24 cellular contexts compared by ENCODE assay signal in genomic region chr10:132009575-132009974, GRCh38. TPM values are rescaled to one million over a fixed set of nuclear protein-coding genes. Genes with fewer than 3 reads are reported as not detected.
DNase-seq lines count a peak whose midpoint lies in the region; ATAC-seq and TF ChIP-seq lines count a peak whose summit lies in the region.
"Had no signal": no experiment of that assay in that cellular context is flagged by ENCODE, and none has a peak within 500 bp of the region (broad histone marks: within the 10 kb centered on the region; RNA-seq: fewer than 3 reads in every experiment).

No MANE protein-coding gene starts in this region.

- no peak overlapping the region for H3K4ac ChIP-seq in H9 (ENCODE audit: low read depth, low read length)

- ATAC-seq in WTC11 (no peak), foreskin keratinocyte (no peak), lower lobe of right lung (no peak)
- no peak for ATAC-seq in stimulated activated naive B cell treated with anti-CD40 and anti-IgM and Interleukin-4, amounts not matched to agents 10 μg/mL and 1 μg/mL and 100 μg/mL, for 72 hours (replicated peaks)
- ATAC-seq: A549, GM12878 had no signal

- peaks cover 1% of the 10 kb centered on the region; the same call in 1 of the 2 replicates for H3K27me3 Mint-ChIP-seq in H9 (ENCODE audit: low read depth)
- no peaks in the 10 kb centered on the region for H3K27me3 Mint-ChIP-seq in WTC11 (ENCODE audit: low read depth)
- H3K27me3 Mint-ChIP-seq in stimulated activated naive B cell treated with anti-CD40 and anti-IgM and Interleukin-4, amounts not matched to agents 10 μg/mL and 1 μg/mL and 100 μg/mL, for 72 hours: peaks cover 20 to 30% of the 10 kb centered on the region in 2 donors

- no peak overlapping the region for H2BK15ac ChIP-seq in H9 (ENCODE audit: low read depth, low read length)

- no peaks in the 10 kb centered on the region for H4K20me1 ChIP-seq in H9 (ENCODE audit: control insufficient read depth, insufficient read depth, insufficient read length)
- H4K20me1 ChIP-seq: BLaER1 treated with 17β-estradiol and CSF1 and Interleukin-3, amounts not matched to agents 10 nM and 100 nM had no signal

- H3K36me3 ChIP-seq in iPS-18a (ENCODE audit: control insufficient read depth, low read depth, low read length) (no peaks in the 10 kb centered on the region), lower lobe of right lung (no peaks in the 10 kb centered on the region)
- H3K36me3 ChIP-seq: BE2C; BLaER1 treated with 17β-estradiol and CSF1 and Interleukin-3, amounts not matched to agents 10 nM and 100 nM; HAP-1 had no signal

- H3K4me2 ChIP-seq in H9 (ENCODE audit: insufficient read depth, insufficient read length, low read length): no peak overlapping the region
- H3K4me2 ChIP-seq: A549; BLaER1 treated with 17β-estradiol and CSF1 and Interleukin-3, amounts not matched to agents 10 nM and 100 nM had no signal

- no peak overlapping the region for H2BK12ac ChIP-seq in H9 (ENCODE audit: insufficient read length, low read depth, low read length)

- DNase-seq in H9: no peak
- DNase-seq in WTC11 (ENCODE audit: low spot score): no peak
- DNase-seq in stimulated activated naive B cell treated with anti-CD40 and anti-IgM and Interleukin-4, amounts not matched to agents 10 μg/mL and 1 μg/mL and 100 μg/mL, for 72 hours: no peak
- no peak for DNase-seq in foreskin keratinocyte
- DNase-seq in SIG-M5 (lab: John Stamatoyannopoulos, UW): no peak
- no peak for DNase-seq in stimulated activated CD4-positive, alpha-beta T cell treated with anti-CD3 and anti-CD28 coated beads, Interleukin-2, amount 100 ng/mL, for 48 hours
- DNase-seq in lower lobe of right lung: no peak
- DNase-seq: 8988T; ACHN; AML-193; BE2C; CD4-positive, alpha-beta T cell; CD8-positive, alpha-beta memory T cell; DMS 273 treated with DMSO at 0.1 percent for 48 hours; DMS79; EL; GDM1; HFFc6 had no signal

- no peaks in the 10 kb centered on the region for H3K79me1 ChIP-seq in H9 (ENCODE audit: insufficient read depth, low read depth, low read length, poor library complexity, severe bottlenecking)

- H3K4me3 ChIP-seq in iPS-18a (ENCODE audit: low read length) (peak overlapping the region; percentile 43), lower lobe of right lung (no peak overlapping the region)
- H3K4me3 ChIP-seq: A549; BLaER1 treated with 17β-estradiol and CSF1 and Interleukin-3, amounts not matched to agents 10 nM and 100 nM; GM12878; HAP-1 had no signal

- TF ChIP-seq CTCF in H9 (conservative IDR thresholded peaks at IDR 0.05) (no peak), WTC11 (IDR thresholded peaks at IDR 0.05) (no peak), foreskin keratinocyte (conservative IDR thresholded peaks at IDR 0.05) (no peak), lower lobe of right lung (IDR thresholded peaks at IDR 0.05) (no peak)

- H2BK20ac ChIP-seq in H9 (ENCODE audit: low read depth, low read length, poor library complexity, severe bottlenecking): no peak overlapping the region

- peaks cover 8% of the 10 kb centered on the region; the same call in 1 of the 2 replicates for H3K4me1 ChIP-seq in H9 (ENCODE audit: insufficient read depth, low read length)
- H3K4me1 ChIP-seq in iPS-18a (ENCODE audit: control insufficient read depth, low read depth, low read length): peaks cover 41% of the 10 kb centered on the region
- H3K4me1 ChIP-seq in foreskin keratinocyte: no peaks in the 10 kb centered on the region
- H3K4me1 ChIP-seq in lower lobe of right lung: no peaks in the 10 kb centered on the region
- H3K4me1 ChIP-seq: A549, BE2C, HAP-1 had no signal

- H3K27me3 ChIP-seq in H9 (ENCODE audit: insufficient read depth, low read length) (no peaks in the 10 kb centered on the region), iPS-18a (ENCODE audit: control insufficient read depth, insufficient read depth, low read length) (no peaks in the 10 kb centered on the region), foreskin keratinocyte (no peaks in the 10 kb centered on the region), lower lobe of right lung (ENCODE audit: low read depth) (no peaks in the 10 kb centered on the region)
- H3K27me3 ChIP-seq: BLaER1 treated with 17β-estradiol and CSF1 and Interleukin-3, amounts not matched to agents 10 nM and 100 nM had no signal

- H4K91ac ChIP-seq in H9 (ENCODE audit: insufficient read length, low read depth, low read length): no peak overlapping the region

- no peak overlapping the region for H3K56ac ChIP-seq in H9 (ENCODE audit: insufficient read length, low read depth, low read length)

- H3K9ac ChIP-seq in H9 (ENCODE audit: extremely low read depth, insufficient read length, low read length) (no peak overlapping the region), iPS-18a (ENCODE audit: low read length) (peak overlapping the region; percentile 23)
- H3K9ac ChIP-seq: BLaER1 treated with 17β-estradiol and CSF1 and Interleukin-3, amounts not matched to agents 10 nM and 100 nM had no signal

- H3K27ac Mint-ChIP-seq in H9 (peak overlapping the region in 2 of 3 experiments; percentile 93 to 97; a peak in 5 of 7 replicates), WTC11 (peak overlapping the region; percentile 14)
- peak overlapping the region; percentile 28 for H3K27ac Mint-ChIP-seq in stimulated activated naive B cell treated with anti-CD40 and anti-IgM and Interleukin-4, amounts not matched to agents 10 μg/mL and 1 μg/mL and 100 μg/mL, for 72 hours
- H3K27ac Mint-ChIP-seq: CD14-positive monocyte; CD4-positive, alpha-beta T cell; CD8-positive, alpha-beta memory T cell; HFFc6 had no signal

- no peak overlapping the region for H3K18ac ChIP-seq in H9 (ENCODE audit: insufficient read length, low read depth, low read length)

- no peaks in the 10 kb centered on the region for H3K79me2 ChIP-seq in H9 (ENCODE audit: insufficient read depth, low read length)

- no peak overlapping the region for H2BK5ac ChIP-seq in H9 (ENCODE audit: insufficient read length, low read length)

- H4K5ac ChIP-seq in H9 (ENCODE audit: insufficient read length, low read depth, low read length): no peak overlapping the region

- peaks cover 12 to 13% of the 10 kb centered on the region in 2 experiments for H3K9me3 Mint-ChIP-seq in H9
- peaks cover 14% of the 10 kb centered on the region for H3K9me3 Mint-ChIP-seq in WTC11
- no peaks in the 10 kb centered on the region for H3K9me3 Mint-ChIP-seq in stimulated activated naive B cell treated with anti-CD40 and anti-IgM and Interleukin-4, amounts not matched to agents 10 μg/mL and 1 μg/mL and 100 μg/mL, for 72 hours
- H3K9me3 Mint-ChIP-seq: CD8-positive, alpha-beta memory T cell had no signal

- no peak overlapping the region for H2BK120ac ChIP-seq in H9 (ENCODE audit: low read depth, low read length, poor library complexity, severe bottlenecking)

- no peak overlapping the region for H4K8ac ChIP-seq in H9 (replicated peaks; ENCODE audit: insufficient read length, low read depth, low read length)

- H3K36me3 Mint-ChIP-seq in H9 (ENCODE audit: insufficient read depth in 1 of 3, low read depth in 3 of 3): peaks cover 7 to 13% (median 11%) of the 10 kb centered on the region in 3 experiments; a peak in 6 of 7 replicates
- H3K36me3 Mint-ChIP-seq in WTC11: peaks cover 13% of the 10 kb centered on the region
- peaks cover 0 to 3% of the 10 kb centered on the region in 2 donors for H3K36me3 Mint-ChIP-seq in stimulated activated naive B cell treated with anti-CD40 and anti-IgM and Interleukin-4, amounts not matched to agents 10 μg/mL and 1 μg/mL and 100 μg/mL, for 72 hours
- H3K36me3 Mint-ChIP-seq: CD14-positive monocyte had no signal

- CTCF ChIA-PET in WTC11 (lab: Charles Lee): interaction anchor here (2.6 to 4.9 kb wide), 2 partner anchors 10 to 13 kb away, joined by 9 to 53 read pairs; no protein-coding TSS in a partner anchor

- H2AK5ac ChIP-seq in H9 (ENCODE audit: insufficient read length, low read length): no peak overlapping the region

- H2AFZ ChIP-seq in H9 (ENCODE audit: low read length): no peak overlapping the region

- no peak overlapping the region for H3K23ac ChIP-seq in H9 (ENCODE audit: insufficient read length, low read depth, low read length)

- H3K9me3 ChIP-seq in H9 (ENCODE audit: control insufficient read depth, low read depth, low read length) (no peaks in the 10 kb centered on the region), iPS-18a (ENCODE audit: control insufficient read depth, low read depth, low read length) (no peaks in the 10 kb centered on the region), lower lobe of right lung (no peaks in the 10 kb centered on the region)
- H3K9me3 ChIP-seq: BE2C, HAP-1 had no signal

- no peak overlapping the region for H3K14ac ChIP-seq in H9 (ENCODE audit: insufficient read depth, low read length)

- intact Hi-C loops in lower lobe of right lung (cut with DNase I): no loop called here

- H3K4me3 Mint-ChIP-seq in H9: peak overlapping the region; percentile 32 to 41; a peak in 3 of 5 replicates
- peak overlapping the region; percentile 29 for H3K4me3 Mint-ChIP-seq in WTC11
- no peak overlapping the region for H3K4me3 Mint-ChIP-seq in stimulated activated naive B cell treated with anti-CD40 and anti-IgM and Interleukin-4, amounts not matched to agents 10 μg/mL and 1 μg/mL and 100 μg/mL, for 72 hours
- H3K4me3 Mint-ChIP-seq: CD4-positive, alpha-beta T cell; CD8-positive, alpha-beta memory T cell; HFFc6 had no signal

- H3K23me2 ChIP-seq in H9 (ENCODE audit: insufficient read length, low read depth, low read length, poor library complexity, severe bottlenecking): no peaks in the 10 kb centered on the region

- POLR2A ChIA-PET in WTC11 (lab: Charles Lee): no interaction called here

- WGBS in H9 (ENCODE audit: extremely low coverage, insufficient read length, low lambda C conversion rate): no CpG with 5 or more reads among the region's 3 CpGs

- H3T11ph ChIP-seq in H9 (ENCODE audit: low read length): no peak overlapping the region

- H3K4me1 Mint-ChIP-seq in H9 (peaks cover 60 to 66% of the 10 kb centered on the region in 2 experiments), WTC11 (peaks cover 60% of the 10 kb centered on the region)
- H3K4me1 Mint-ChIP-seq in stimulated activated naive B cell treated with anti-CD40 and anti-IgM and Interleukin-4, amounts not matched to agents 10 μg/mL and 1 μg/mL and 100 μg/mL, for 72 hours: no peaks in the 10 kb centered on the region
- H3K4me1 Mint-ChIP-seq: CD8-positive, alpha-beta memory T cell had no signal

- no peak overlapping the region for H3K27ac ChIP-seq in H9 (ENCODE audit: insufficient read length, low read depth, low read length)
- H3K27ac ChIP-seq in iPS-18a (ENCODE audit: low read length): no peak overlapping the region
- H3K27ac ChIP-seq in foreskin keratinocyte: no peak overlapping the region
- H3K27ac ChIP-seq in lower lobe of right lung: no peak overlapping the region
- H3K27ac ChIP-seq: A549; BLaER1 treated with 17β-estradiol and CSF1 and Interleukin-3, amounts not matched to agents 10 nM and 100 nM had no signal

TF ChIP-seq in WTC11, 78 proteins besides CTCF, POLR2A, EP300 and RAD21 (continues in another document):
- no peak for TF ChIP-seq KAT7 (CRISPR knock-in tag; IDR thresholded peaks at IDR 0.05; ENCODE audit: borderline replicate concordance)

RNA-seq across cellular contexts. Expression of gene BNIP3, which starts 27.9 kb away (rescaled TPM):
- total RNA-seq in H9 (2021) (57.1 and 58.0 TPM in 2 replicates), WTC11 (2021) (113 to 203 TPM (median 189 TPM) in 3 replicates), foreskin keratinocyte (31.1 and 37.9 TPM in 2 replicates), lower lobe of right lung (38.9 TPM)
- 26.0 and 36.0 TPM in 2 replicates for polyA plus RNA-seq in foreskin keratinocyte

RNA-seq across cellular contexts. Expression of gene JAKMIP3, which starts 56.2 kb away (rescaled TPM):
- total RNA-seq in H9 (2021) (0.50 and 0.55 TPM in 2 replicates), WTC11 (2021) (1.2 to 1.7 TPM (median 1.4 TPM) in 3 replicates), foreskin keratinocyte (0.04 TPM in 1 of 2 replicates, not detected in the other), lower lobe of right lung (0.18 TPM)
- polyA plus RNA-seq in foreskin keratinocyte: not detected in 2 replicates
- total RNA-seq: GM12878 had no signal
- polyA plus RNA-seq: CD14-positive monocyte; CD8-positive, alpha-beta memory T cell had no signal

Comparison
In these comparisons a context has a peak if more than half of its experiments do, and no peak if none do; other contexts are left out.
1. H3K27ac Mint-ChIP-seq: peak in every context shown above with its lines; median percentile 95 in H9; 28 in stimulated activated naive B cell treated with anti-CD40 and anti-IgM and Interleukin-4, amounts not matched to agents 10 μg/mL and 1 μg/mL and 100 μg/mL, for 72 hours; 14 in WTC11.
2. H3K4me3 Mint-ChIP-seq: peak in H9 (2 of 2) and WTC11 (single experiment); none in stimulated activated naive B cell treated with anti-CD40 and anti-IgM and Interleukin-4, amounts not matched to agents 10 μg/mL and 1 μg/mL and 100 μg/mL, for 72 hours (0 of 2).